ENCODE assay signal across 8 cellular contexts in genomic region chr21:25881524-25882376, GRCh38.
DNase-seq lines count a peak whose midpoint lies in the region; ATAC-seq lines count a peak whose summit lies in the region.

No MANE protein-coding gene starts in this region.

- peak; percentile 59 to 71 for DNase-seq in NCI-H524 (lab: John Stamatoyannopoulos, UW)
- no peak for DNase-seq in NCI-H524 treated with DMSO at 0.1 percent for 48 hours (lab: John Stamatoyannopoulos, UW)
- DNase-seq in NAMALWA (ENCODE audit: low spot score) = peak; percentile 79
- DNase-seq in T1000 (lab: John Stamatoyannopoulos, UW) = peak; percentile 14
- peak; percentile 78 for DNase-seq in astrocyte of the hippocampus (ENCODE audit: low read depth, low spot score)
- peak; percentile 12 for DNase-seq in iPS DF 19.7 (ENCODE audit: low read depth, low spot score)
- DNase-seq in stimulated activated CD4-positive, alpha-beta T cell treated with anti-CD3 and anti-CD28 coated beads, Interleukin-15, amount 100 ng/mL, for 1 hour (ENCODE audit: low read depth in 1 of 2, low spot score in 1 of 2) = peak; percentile 16 to 26

- peak; percentile 89 for ATAC-seq in HG02623 (IDR thresholded peaks at IDR 0.05; ENCODE audit: unreplicated experiment)
